Comparison of ENCODE assay signal across 8 cellular contexts in the genomic region with DNA sequence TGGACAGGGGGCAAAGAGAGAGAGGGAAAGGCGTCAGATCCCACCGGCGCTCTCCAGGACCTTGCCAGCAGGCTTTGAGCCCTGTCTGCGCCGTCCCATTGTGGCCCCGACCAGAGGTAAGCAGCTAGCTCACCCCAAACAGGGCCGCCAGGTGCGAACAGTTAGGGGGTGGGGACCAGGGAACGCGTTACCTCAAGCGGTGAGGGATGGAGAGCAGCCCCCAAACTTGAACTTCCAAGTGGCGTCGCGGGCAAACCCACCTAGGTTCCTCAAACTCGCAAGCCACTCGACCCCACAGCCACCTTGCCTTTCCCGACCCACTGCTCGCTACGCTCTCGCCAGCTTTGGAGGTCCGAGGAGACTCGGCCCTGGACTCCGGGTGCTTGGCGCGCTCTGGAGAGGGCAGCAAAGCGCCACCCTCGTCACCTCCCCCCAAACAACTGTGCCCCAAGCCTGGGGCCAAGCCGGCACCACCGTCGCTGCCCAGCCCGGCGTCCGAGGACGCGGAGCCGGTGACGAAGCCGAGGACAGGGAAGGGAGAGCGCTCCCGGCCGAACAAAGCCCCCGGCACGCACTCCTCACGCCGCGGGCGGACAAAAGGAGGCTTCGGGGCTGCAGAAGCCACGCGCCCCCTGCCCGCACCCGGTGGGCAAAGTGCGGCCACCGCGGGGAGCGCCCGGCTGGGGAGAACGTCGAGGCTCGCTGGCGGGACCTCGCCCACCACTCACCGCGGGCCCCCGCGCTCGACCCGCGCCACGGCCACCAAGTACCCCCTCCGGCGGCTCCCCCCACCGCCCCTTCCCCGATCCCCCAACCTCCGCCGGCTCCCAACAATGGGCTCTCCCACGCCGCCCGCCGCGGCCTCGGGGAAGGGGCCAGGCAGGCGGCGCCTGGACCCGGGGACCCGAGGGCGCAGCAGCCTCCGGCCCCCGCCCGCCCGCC. TPM values are rescaled to one million over a fixed set of nuclear protein-coding genes. Genes with fewer than 3 reads are reported as not detected.
DNase-seq lines count a peak whose midpoint lies in the region; ATAC-seq, FAIRE-seq and TF ChIP-seq lines count a peak whose summit lies in the region.

No MANE protein-coding gene starts in this region.

- POLR2A ChIA-PET in HEK293T (lab: Yijun Ruan, JAX), result interaction anchor here (0.7 to 2.5 kb wide), 6 partner anchors 16 to 132 kb away, joined by 3 to 59 read pairs (median 4); no protein-coding TSS in a partner anchor
- POLR2A ChIA-PET in activated CD8-positive, alpha-beta T cell treated with anti-CD3 and anti-CD28 coated beads for 36 hours (lab: Charles Lee), result interaction anchor here (0.6 to 1.2 kb wide), 4 partner anchors 42 to 134 kb away, joined by 3 to 4 read pairs (median 3); no protein-coding TSS in a partner anchor

- peaks cover 0 to 23% of the 10 kb centered on the region in 2 donors for H3K36me3 ChIP-seq in gastroesophageal sphincter
- H3K36me3 ChIP-seq in pancreas, result no peaks in the 10 kb centered on the region

- peak overlapping the region; percentile 71 to 95 for H3K4me3 ChIP-seq in gastroesophageal sphincter
- peak overlapping the region; percentile 67 to 82 (median 76) for H3K4me3 ChIP-seq in pancreas

- no peak for ATAC-seq in activated CD8-positive, alpha-beta T cell treated with anti-CD3 and anti-CD28 coated beads for 36 hours
- ATAC-seq in gastroesophageal sphincter (no peak), pancreas (peak in 3 of 4 donors; percentile 3 to 7 (median 6)), HG03457 (IDR thresholded peaks at IDR 0.05; ENCODE audit: unreplicated experiment) (no peak)

- peak; percentile 13 for DNase-seq in CD1c-positive myeloid dendritic cell (ENCODE audit: extremely low spot score)
- DNase-seq in HEK293T (ENCODE audit: extremely low spot score), result no peak
- DNase-seq in activated CD8-positive, alpha-beta T cell treated with anti-CD3 and anti-CD28 coated beads for 36 hours, result peak; percentile 41
- DNase-seq in pancreas, result peak; percentile 30 to 85 (median 55)
- DNase-seq in NCI-H2196 (lab: John Stamatoyannopoulos, UW; ENCODE audit: unreplicated experiment), result no peak
- no peak for DNase-seq in SIG-M5 treated with dmso at 0.1 percent for 504 hours (lab: John Stamatoyannopoulos, UW; ENCODE audit: unreplicated experiment)

- no peak for TF ChIP-seq POLR2A in gastroesophageal sphincter (IDR thresholded peaks at IDR 0.05)

- H3K4me1 ChIP-seq in gastroesophageal sphincter, result peaks cover 3 to 65% (median 16%) of the 10 kb centered on the region in 3 donors
- peaks cover 4 to 28% (median 14%) of the 10 kb centered on the region in 3 donors for H3K4me1 ChIP-seq in pancreas

- H3K9me3 ChIP-seq in gastroesophageal sphincter (no peaks in the 10 kb centered on the region), pancreas (no peaks in the 10 kb centered on the region)

- H3K9me3 Mint-ChIP-seq in activated CD8-positive, alpha-beta T cell treated with anti-CD3 and anti-CD28 coated beads for 36 hours, result no peaks in the 10 kb centered on the region

- peak overlapping the region; percentile 40 for H3K27ac Mint-ChIP-seq in activated CD8-positive, alpha-beta T cell treated with anti-CD3 and anti-CD28 coated beads for 36 hours

- peaks cover 68% of the 10 kb centered on the region for H3K4me1 Mint-ChIP-seq in activated CD8-positive, alpha-beta T cell treated with anti-CD3 and anti-CD28 coated beads for 36 hours (ENCODE audit: low read depth)

- peak overlapping the region; percentile 74 for H3K4me3 Mint-ChIP-seq in activated CD8-positive, alpha-beta T cell treated with anti-CD3 and anti-CD28 coated beads for 36 hours

- H3K36me3 Mint-ChIP-seq in activated CD8-positive, alpha-beta T cell treated with anti-CD3 and anti-CD28 coated beads for 36 hours (ENCODE audit: low read depth), result peaks cover 41% of the 10 kb centered on the region

- WGBS in gastroesophageal sphincter (ENCODE audit: low coverage in 1 of 2), 2 donors, result 0 to 6% methylated on average over 6 to 7 of the region's 91 CpGs
- 6 to 10% methylated on average over 64 to 91 of the region's 91 CpGs for WGBS in pancreas, 2 donors

- H3K27me3 ChIP-seq in gastroesophageal sphincter (no peaks in the 10 kb centered on the region), pancreas (no peaks in the 10 kb centered on the region)

- CTCF ChIA-PET in HEK293T (lab: Yijun Ruan, JAX), result interaction anchor here (1.2 kb wide), 1 partner anchor 142 kb away, joined by 4 read pairs; no protein-coding TSS in a partner anchor
- CTCF ChIA-PET in activated CD8-positive, alpha-beta T cell treated with anti-CD3 and anti-CD28 coated beads for 36 hours (lab: Charles Lee), result interaction anchor here (7.4 kb wide), 1 partner anchor 83 kb away, joined by 81 read pairs; no protein-coding TSS in a partner anchor

- no peak for TF ChIP-seq CTCF in activated CD8-positive, alpha-beta T cell treated with anti-CD3 and anti-CD28 coated beads for 36 hours (IDR thresholded peaks at IDR 0.05)
- TF ChIP-seq CTCF in gastroesophageal sphincter (IDR thresholded peaks at IDR 0.05), result peak in 1 of 4 experiments; percentile 28
- TF ChIP-seq CTCF in pancreas (IDR thresholded peaks at IDR 0.05), result no peak

- FAIRE-seq in pancreas (lab: Jason Lieb, UNC), result no peak

- H3K27ac ChIP-seq in gastroesophageal sphincter, result peak overlapping the region; percentile 32 to 99 (median 97)
- no peak overlapping the region for H3K27ac ChIP-seq in pancreas

- H3K27me3 Mint-ChIP-seq in activated CD8-positive, alpha-beta T cell treated with anti-CD3 and anti-CD28 coated beads for 36 hours, result no peaks in the 10 kb centered on the region

- intact Hi-C loops in activated CD8-positive, alpha-beta T cell treated with anti-CD3 and anti-CD28 coated beads for 36 hours (cut with micrococcal nuclease), result loop anchor here (5.0 to 10.0 kb wide), 6 partner anchors 48 to 353 kb away; a partner anchor contains a TSS
- intact Hi-C loops in pancreas (cut with DNase I), result loop anchor here in 1 of 3 donors (5.0 to 10.0 kb wide), 2 partner anchors 82 to 280 kb away; no protein-coding TSS in a partner anchor

- TF ChIP-seq EP300 in gastroesophageal sphincter (IDR thresholded peaks at IDR 0.05), result no peak

TF ChIP-seq in HEK293T, 16 proteins besides CTCF, POLR2A, EP300 and RAD21:
- TF ChIP-seq LEF1 (IDR thresholded peaks at IDR 0.05; ENCODE audit: borderline replicate concordance) (no peak), L3MBTL2 (conservative IDR thresholded peaks at IDR 0.05) (peak; percentile 33)

RNA-seq across cellular contexts. Expression of a gene that starts 1.0 kb away (rescaled TPM):
- 10 to 100 TPM; 62.6 to 67.8 TPM for total RNA-seq in activated CD8-positive, alpha-beta T cell treated with anti-CD3 and anti-CD28 coated beads for 36 hours
- total RNA-seq in gastroesophageal sphincter, result 10 to 100 TPM; 40.8 to 46.7 (median 45.5) TPM
- total RNA-seq in pancreas, result 10 to 100 TPM; 20.5 to 25.2 (median 22.9) TPM
- 10 to 100 TPM; 16.4 to 31.0 TPM for polyA plus RNA-seq in pancreas

Comparison
In these comparisons a context has a peak if more than half of its experiments do, and no peak if none do; other contexts are left out.
1. DNase-seq: peak in CD1c-positive myeloid dendritic cell (single experiment), activated CD8-positive, alpha-beta T cell treated with anti-CD3 and anti-CD28 coated beads for 36 hours (single experiment) and pancreas (6 of 6); none in HEK293T (single experiment), NCI-H2196 (single experiment) and SIG-M5 treated with dmso at 0.1 percent for 504 hours (single experiment).
2. ATAC-seq: peak in pancreas (3 of 4); none in activated CD8-positive, alpha-beta T cell treated with anti-CD3 and anti-CD28 coated beads for 36 hours (single experiment), gastroesophageal sphincter (single experiment) and HG03457 (single experiment).
3. H3K27ac ChIP-seq: peak in gastroesophageal sphincter (4 of 4); none in pancreas (0 of 4).